ENCODE assay signal across 8 cellular contexts in the genomic region with DNA sequence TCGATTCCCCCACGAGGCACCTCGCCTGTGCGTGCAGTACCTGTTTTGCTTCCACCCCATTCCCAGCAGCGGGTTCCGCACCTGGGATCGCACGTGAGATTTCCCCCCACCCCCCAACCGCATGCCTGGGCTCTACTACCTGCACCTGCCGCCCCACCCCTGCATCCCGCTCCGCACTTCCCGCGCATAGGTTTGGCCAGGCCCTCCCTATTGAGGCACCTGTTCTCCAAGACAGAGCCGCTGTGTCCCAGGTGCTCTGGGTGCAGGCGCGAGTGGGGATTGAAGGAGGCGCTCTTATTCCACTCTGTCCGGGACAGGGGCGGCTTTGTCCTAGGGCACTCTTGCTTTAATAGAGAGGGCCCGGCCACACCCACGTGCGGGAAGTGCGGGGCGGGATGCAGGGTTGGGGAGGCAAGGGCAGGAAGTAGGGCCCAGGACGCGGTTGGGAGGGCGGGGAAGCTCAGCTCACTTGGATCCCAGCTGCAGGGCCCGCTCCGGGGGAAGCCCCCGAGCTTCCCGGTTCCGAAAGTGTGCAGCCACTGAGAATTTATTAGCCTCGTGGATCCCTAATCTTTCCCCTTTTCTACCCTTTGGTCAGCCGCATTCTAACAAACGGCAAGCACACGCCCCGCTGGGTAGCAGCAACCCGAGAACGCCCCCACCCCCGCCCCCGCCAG. TPM values are rescaled to one million over a fixed set of nuclear protein-coding genes. Genes with fewer than 3 reads are reported as not detected.
A peak's percentile ranks its signal among the peaks of the same experiment; 100 is the strongest.
DNase-seq lines count a peak whose midpoint lies in the region; ATAC-seq and TF ChIP-seq lines count a peak whose summit lies in the region.

No MANE protein-coding gene starts in this region.

- peaks cover 27% of the 10 kb centered on the region for H3K27me3 Mint-ChIP-seq in activated T-cell treated with anti-CD3 and anti-CD28 coated beads, Interleukin-2, amount 50 U/mL, for 72 hours (ENCODE audit: low read depth)

- peak; percentile 3 for DNase-seq in Caki2 (ENCODE audit: low read depth)
- DNase-seq in HL-60 (ENCODE audit: low read depth in 1 of 2, low spot score in 1 of 2), result peak in 1 of 2 experiments; percentile 29
- DNase-seq in activated T-cell treated with anti-CD3 and anti-CD28 coated beads, Interleukin-2, amount 50 U/mL, for 72 hours, result peak; percentile 22 to 26
- DNase-seq in left ventricle myocardium superior, result peak; percentile 58
- DNase-seq in sciatic nerve (ENCODE audit: low spot score), result peak; percentile 70
- DNase-seq in NCI-H1092 (lab: John Stamatoyannopoulos, UW), result no peak
- no peak for DNase-seq in kidney glomerular epithelial cell (lab: John Stamatoyannopoulos, UW)
- no peak for DNase-seq in GM20000 (ENCODE audit: low spot score)

- in situ Hi-C loops in Caki2 (cut with HindIII; ENCODE audit: low pct_unique_long_range_greater_than_20kb, low sequenced_read_pairs), result no loop called here

- peak overlapping the region; percentile 65 for H3K4me3 ChIP-seq in HL-60 (replicated peaks; ENCODE audit: insufficient read depth, low read length)

- peak; percentile 10 to 48 for ATAC-seq in activated T-cell treated with anti-CD3 and anti-CD28 coated beads, Interleukin-2, amount 50 U/mL, for 72 hours (replicated peaks in 1 of 2)
- ATAC-seq in left ventricle myocardium superior (peak; percentile 39), sciatic nerve (peak; percentile 57)

- intact Hi-C loops in left ventricle myocardium superior (cut with micrococcal nuclease), result loop anchor here (10.0 kb wide), 1 partner anchor 88 kb away; no protein-coding TSS in a partner anchor
- intact Hi-C loops in sciatic nerve (cut with DNase I), result no loop called here

- no peaks in the 10 kb centered on the region for H3K9me3 Mint-ChIP-seq in activated T-cell treated with anti-CD3 and anti-CD28 coated beads, Interleukin-2, amount 50 U/mL, for 72 hours

- TF ChIP-seq CTCF in HL-60 (IDR thresholded peaks at IDR 0.05; ENCODE audit: insufficient read depth, low read length), result no peak
- no peak for TF ChIP-seq CTCF in GM20000 (IDR thresholded peaks at IDR 0.05; ENCODE audit: extremely low read depth, missing control alignments)

- H3K27me3 ChIP-seq in HL-60 (ENCODE audit: insufficient read depth, poor library complexity, severe bottlenecking), result peaks cover 29% of the 10 kb centered on the region

- H3K36me3 Mint-ChIP-seq in activated T-cell treated with anti-CD3 and anti-CD28 coated beads, Interleukin-2, amount 50 U/mL, for 72 hours (ENCODE audit: insufficient read depth in 2 of 2), result no peaks in the 10 kb centered on the region

- H3K4me3 Mint-ChIP-seq in activated T-cell treated with anti-CD3 and anti-CD28 coated beads, Interleukin-2, amount 50 U/mL, for 72 hours, result peak overlapping the region; percentile 78 to 80

- H3K27ac Mint-ChIP-seq in activated T-cell treated with anti-CD3 and anti-CD28 coated beads, Interleukin-2, amount 50 U/mL, for 72 hours, result no peak overlapping the region

- peaks cover 8% of the 10 kb centered on the region for H3K4me1 Mint-ChIP-seq in activated T-cell treated with anti-CD3 and anti-CD28 coated beads, Interleukin-2, amount 50 U/mL, for 72 hours (ENCODE audit: low read depth)

- H3K27ac ChIP-seq in HL-60 (replicated peaks), result no peak overlapping the region

RNA-seq across cellular contexts. Expression of a gene that starts 0.7 kb away (rescaled TPM):
- total RNA-seq in Caki2 (2014; rRNA removed; shearing (Covaris generic); ENCODE audit: low replicate concordance), result 3.7 and 10.2 TPM in 2 replicates
- 1 to 10 TPM in 1 of 2 donors, under 1 TPM in 1; 0.22 to 1.2 TPM for total RNA-seq in activated T-cell treated with anti-CD3 and anti-CD28 coated beads, Interleukin-2, amount 50 U/mL, for 72 hours
- 0.27 TPM for total RNA-seq in left ventricle myocardium superior
- total RNA-seq in sciatic nerve, result 6.4 TPM

RNA-seq across cellular contexts. Expression of a gene that starts 56.9 kb away (rescaled TPM):
- 64.6 and 91.0 TPM in 2 replicates for total RNA-seq in Caki2 (2014; rRNA removed; shearing (Covaris generic); ENCODE audit: low replicate concordance)
- total RNA-seq in activated T-cell treated with anti-CD3 and anti-CD28 coated beads, Interleukin-2, amount 50 U/mL, for 72 hours, result 100 to 1,000 TPM; 107 TPM
- 59.5 TPM for total RNA-seq in left ventricle myocardium superior
- 109 TPM for total RNA-seq in sciatic nerve

RNA-seq across cellular contexts. Expression of a gene that starts 57.5 kb away (rescaled TPM):
- total RNA-seq in Caki2 (2014; rRNA removed; shearing (Covaris generic); ENCODE audit: low replicate concordance), result 36.7 and 37.0 TPM in 2 replicates
- 10 to 100 TPM; 25.4 to 27.5 TPM for total RNA-seq in activated T-cell treated with anti-CD3 and anti-CD28 coated beads, Interleukin-2, amount 50 U/mL, for 72 hours
- 13.4 TPM for total RNA-seq in left ventricle myocardium superior
- 41.1 TPM for total RNA-seq in sciatic nerve

Comparison
In these comparisons a context has a peak if more than half of its experiments do, and no peak if none do; other contexts are left out.
1. DNase-seq: peak in Caki2 (single experiment), activated T-cell treated with anti-CD3 and anti-CD28 coated beads, Interleukin-2, amount 50 U/mL, for 72 hours (2 of 2), left ventricle myocardium superior (single experiment) and sciatic nerve (single experiment); none in NCI-H1092 (single experiment), kidney glomerular epithelial cell (single experiment) and GM20000 (single experiment).
2. Peak in every context shown above with its lines, with median percentiles within 50 percentile points of each other: ATAC-seq.